ENCODE assay signal across 1 cellular context in genomic region chr5:133829786-133830185, GRCh38.
A peak's percentile ranks its signal among the peaks of the same experiment; 100 is the strongest.
TF ChIP-seq lines count a peak whose summit lies in the region.

No MANE protein-coding gene starts in this region.

TF ChIP-seq in GM12878, 131 proteins besides CTCF, POLR2A, EP300 and RAD21:
- TF ChIP-seq GATAD2B (conservative IDR thresholded peaks at IDR 0.05; ENCODE audit: low read depth): no peak
- TF ChIP-seq PAX8 (IDR thresholded peaks at IDR 0.05): no peak
- TF ChIP-seq ETV6 (conservative IDR thresholded peaks at IDR 0.05 in 1 of 2, IDR thresholded peaks at IDR 0.05 in 1 of 2; ENCODE audit: borderline replicate concordance in 1 of 2, low read depth in 1 of 2): no peak
- TF ChIP-seq MEF2B (IDR thresholded peaks at IDR 0.05; ENCODE audit: partially characterized antibody, poor library complexity, severe bottlenecking): peak; percentile 84
- no peak for TF ChIP-seq BCL11A (IDR thresholded peaks at IDR 0.05; ENCODE audit: low read depth, low read length)
- no peak for TF ChIP-seq CEBPB (IDR thresholded peaks at IDR 0.05; ENCODE audit: borderline replicate concordance in 1 of 2, low read depth in 2 of 2, low read length in 2 of 2)
- TF ChIP-seq ESRRA (IDR thresholded peaks at IDR 0.05; ENCODE audit: low read length): no peak
- 0 out of 2 replicates have a peak, but pooled peaks have one; percentile 18 for TF ChIP-seq LARP7 (IDR thresholded peaks at IDR 0.05)
- TF ChIP-seq, protein P1, sequence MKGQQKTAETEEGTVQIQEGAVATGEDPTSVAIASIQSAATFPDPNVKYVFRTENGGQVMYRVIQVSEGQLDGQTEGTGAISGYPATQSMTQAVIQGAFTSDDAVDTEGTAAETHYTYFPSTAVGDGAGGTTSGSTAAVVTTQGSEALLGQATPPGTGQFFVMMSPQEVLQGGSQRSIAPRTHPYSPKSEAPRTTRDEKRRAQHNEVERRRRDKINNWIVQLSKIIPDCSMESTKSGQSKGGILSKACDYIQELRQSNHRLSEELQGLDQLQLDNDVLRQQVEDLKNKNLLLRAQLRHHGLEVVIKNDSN (IDR thresholded peaks at IDR 0.05; ENCODE audit: borderline replicate concordance, extremely low read length, insufficient read depth, low read depth, low read length): no peak
- TF ChIP-seq ZNF217 (IDR thresholded peaks at IDR 0.05): no peak
- TF ChIP-seq NR2F1 (conservative IDR thresholded peaks at IDR 0.05): no peak
